Comparison of ENCODE assay signal across 27 cellular contexts in the genomic region with DNA sequence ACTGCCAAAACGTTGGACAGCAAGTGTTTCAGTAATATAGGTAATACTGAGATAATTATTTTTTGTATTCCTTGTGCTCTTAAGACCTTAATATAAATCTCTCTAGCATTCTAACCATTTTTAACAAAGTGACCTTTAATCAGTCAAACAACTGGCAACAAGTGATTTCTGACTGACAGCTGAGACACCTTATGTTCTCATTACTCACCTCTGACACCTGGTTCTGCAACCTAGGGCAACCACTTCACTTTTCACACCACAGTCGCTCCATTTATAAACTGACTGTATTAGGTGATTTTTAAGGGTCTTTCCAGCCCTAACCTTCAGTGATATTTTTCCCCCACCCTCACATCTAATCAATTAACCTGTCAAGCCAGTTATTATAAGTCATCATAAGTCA.
"Had no signal": no experiment of that assay in that cellular context is flagged by ENCODE, and none has a peak within 500 bp of the region (broad histone marks: within the 10 kb centered on the region; RNA-seq: fewer than 3 reads in every experiment).

No MANE protein-coding gene starts in this region.

- H3K27me3 ChIP-seq: neural progenitor cell, ovary, right lobe of liver, sigmoid colon, stomach, thyroid gland, tibial nerve, upper lobe of left lung, vagina had no signal

- H3K4me2 ChIP-seq: neural progenitor cell had no signal

- H3K36me3 ChIP-seq: neural progenitor cell, ovary, right lobe of liver, sigmoid colon, thoracic aorta, thyroid gland, upper lobe of left lung, vagina had no signal

- H2AFZ ChIP-seq: neural progenitor cell, parathyroid adenoma had no signal

- H3K79me2 ChIP-seq: parathyroid adenoma had no signal

- DNase-seq: naive thymus-derived CD8-positive, alpha-beta T cell; occipital lobe; ovary; posterior cingulate gyrus; psoas muscle; right cardiac atrium; right lobe of liver; sigmoid colon; small intestine; stimulated activated CD4-positive, alpha-beta T cell treated with anti-CD3 and anti-CD28 coated beads, Interleukin-15, amount 100 ng/mL, for 24 hours; stimulated activated CD4-positive, alpha-beta T cell treated with anti-CD3 and anti-CD28 coated beads, Interleukin-2, amount 100 ng/mL, for 24 hours; stimulated activated CD4-positive, alpha-beta T cell treated with anti-CD3 and anti-CD28 coated beads, Interleukin-2, amount 100 ng/mL, for 48 hours; stimulated activated CD4-positive, alpha-beta T cell treated with anti-CD3 and anti-CD28 coated beads, Interleukin-4, amount 100 ng/mL, for 24 hours; stimulated activated naive B cell treated with anti-CD40 and anti-IgM and Interleukin-4, amounts not matched to agents 10 μg/mL and 1 μg/mL and 100 μg/mL, for 72 hours; stimulated activated naive CD4-positive, alpha-beta T cell treated with Interleukin-2 at 50 U/mL for 16 hours; stomach; thyroid gland; trophoblast cell; upper lobe of left lung had no signal

- FAIRE-seq: small intestine, urothelium cell line had no signal

- ATAC-seq: naive thymus-derived CD8-positive, alpha-beta T cell; natural killer cell treated with Interleukin-12 subunit alpha and Interleukin-12 subunit beta and Interleukin-15 and Interleukin-18, amount 100 ng/mL, for 72 hours; psoas muscle; right cardiac atrium; right lobe of liver; stimulated activated effector memory CD8-positive, alpha-beta T cell treated with anti-CD3 and anti-CD28 coated beads, Interleukin-12 subunit alpha, Interleukin-12 subunit beta, amount 100 ng/mL, for 72 hours; stimulated activated naive B cell treated with anti-CD40 and anti-IgM and Interleukin-4, amounts not matched to agents 10 μg/mL and 1 μg/mL and 100 μg/mL, for 72 hours had no signal

- H3K9me3 ChIP-seq: ovary, psoas muscle, right lobe of liver, sigmoid colon, stomach, thoracic aorta, thyroid gland, tibial nerve, upper lobe of left lung, vagina had no signal

- H3K4me1 ChIP-seq: parathyroid adenoma, psoas muscle, sigmoid colon, thyroid gland, tibial nerve, vagina had no signal

- H3K9ac ChIP-seq: neural progenitor cell, parathyroid adenoma had no signal

- H3K27ac ChIP-seq: neural progenitor cell, ovary, parathyroid adenoma, psoas muscle, right lobe of liver, sigmoid colon, stomach, thoracic aorta, thyroid gland, tibial nerve, upper lobe of left lung, vagina had no signal

- H3K4me3 ChIP-seq: neural progenitor cell, ovary, psoas muscle, right lobe of liver, sigmoid colon, stomach, thoracic aorta, thyroid gland, tibial nerve, upper lobe of left lung, vagina had no signal
